25 cellular contexts compared by ENCODE assay signal in the genomic region with DNA sequence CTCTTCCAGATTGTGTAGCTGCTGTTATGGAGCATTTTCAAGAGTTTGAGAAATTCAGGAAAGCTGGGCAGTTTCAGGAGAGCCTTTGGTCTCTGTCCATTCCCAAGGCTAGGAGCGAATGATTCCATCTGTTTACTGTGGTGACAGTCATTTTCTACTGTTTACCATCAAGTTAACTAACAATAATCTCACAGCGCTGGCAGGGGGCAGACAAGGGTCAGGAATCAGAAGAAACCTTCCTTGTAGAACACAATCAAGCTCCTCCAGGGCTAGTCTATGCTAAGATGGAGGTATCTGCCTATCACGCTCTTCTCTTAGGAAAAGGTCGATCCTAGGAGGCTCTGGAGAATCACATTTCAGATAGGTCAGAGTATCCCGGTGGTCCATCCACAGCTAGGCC.
DNase-seq lines count a peak whose midpoint lies in the region; ATAC-seq, FAIRE-seq and TF ChIP-seq lines count a peak whose summit lies in the region.
"Had no signal": no experiment of that assay in that cellular context is flagged by ENCODE, and none has a peak within 500 bp of the region (broad histone marks: within the 10 kb centered on the region; RNA-seq: fewer than 3 reads in every experiment).

No MANE protein-coding gene starts in this region.

- TF ChIP-seq CTCF in A549 (IDR thresholded peaks at IDR 0.05) (no peak), GM23338 (conservative IDR thresholded peaks at IDR 0.05; ENCODE audit: low read depth in 2 of 2) (peak; percentile 19 to 49; a peak in 3 of 4 replicates), OCI-LY1 (IDR thresholded peaks at IDR 0.05; ENCODE audit: low read length) (peak; percentile 18; the same call in 1 of the 2 replicates), esophagus muscularis mucosa (IDR thresholded peaks at IDR 0.05) (no peak)
- no peak for TF ChIP-seq CTCF in activated CD8-positive, alpha-beta T cell treated with anti-CD3 and anti-CD28 coated beads for 36 hours (IDR thresholded peaks at IDR 0.05)

- 0 out of 3 replicates have a peak, but pooled peaks cover 3% of the 10 kb centered on the region for H3K4me1 Mint-ChIP-seq in GM23338
- no peaks in the 10 kb centered on the region for H3K4me1 Mint-ChIP-seq in activated CD8-positive, alpha-beta T cell treated with anti-CD3 and anti-CD28 coated beads for 36 hours (ENCODE audit: low read depth)
- H3K4me1 Mint-ChIP-seq: immature natural killer cell had no signal

- peak in 1 of 2 experiments; percentile 31 for DNase-seq in A549 (ENCODE audit: low read depth in 1 of 2, low spot score in 1 of 2)
- peak; percentile 45 for DNase-seq in GM23338 (ENCODE audit: low spot score)
- peak; percentile 57 for DNase-seq in esophagus muscularis mucosa (ENCODE audit: extremely low spot score)
- DNase-seq in activated CD8-positive, alpha-beta T cell treated with anti-CD3 and anti-CD28 coated beads for 36 hours: no peak
- no peak for DNase-seq in NCI-H2196 (lab: John Stamatoyannopoulos, UW; ENCODE audit: unreplicated experiment)
- no peak for DNase-seq in cortex of kidney (lab: John Stamatoyannopoulos, UW)
- DNase-seq: activated B cell treated with CpG ODN at 0.5 μM for 24 hours; activated CD4-positive, alpha-beta memory T cell treated with anti-CD3 and anti-CD28 coated beads for 36 hours; activated naive CD4-positive, alpha-beta T cell; activated T-cell treated with anti-CD3 and anti-CD28 coated beads, Interleukin-2, amount 50 U/mL, for 1 hour; amygdala; caudate nucleus; CD4-positive, alpha-beta T cell; DMS79; dorsolateral prefrontal cortex; erythroblast; immature natural killer cell; MG63; NCI-H187 treated with DMSO at 0.1 percent for 48 hours; NCI-H510A; OCI-M1 had no signal

- H3K4me3 Mint-ChIP-seq in GM23338: no peak overlapping the region
- H3K4me3 Mint-ChIP-seq in activated CD8-positive, alpha-beta T cell treated with anti-CD3 and anti-CD28 coated beads for 36 hours: no peak overlapping the region
- H3K4me3 Mint-ChIP-seq: activated B cell treated with CpG ODN at 0.5 μM for 24 hours; activated CD4-positive, alpha-beta memory T cell treated with anti-CD3 and anti-CD28 coated beads for 36 hours; CD4-positive, alpha-beta T cell; immature natural killer cell had no signal

- H4K20me1 ChIP-seq in GM23338 (replicated peaks; ENCODE audit: insufficient read depth) (no peaks in the 10 kb centered on the region), OCI-LY1 (ENCODE audit: insufficient read depth, low read length) (no peaks in the 10 kb centered on the region)

- H3K9me3 ChIP-seq in A549 (no peaks in the 10 kb centered on the region), OCI-LY1 (ENCODE audit: low read length) (no peaks in the 10 kb centered on the region), esophagus muscularis mucosa (no peaks in the 10 kb centered on the region)
- H3K9me3 ChIP-seq: MG63, right atrium auricular region had no signal

- FAIRE-seq in A549 (lab: Jason Lieb, UNC): no peak

- peak; percentile 24 to 37; a peak in 2 of 5 replicates for TF ChIP-seq RAD21 in A549 (conservative IDR thresholded peaks at IDR 0.05 in 1 of 2, IDR thresholded peaks at IDR 0.05 in 1 of 2)

- no peaks in the 10 kb centered on the region for H3K36me3 ChIP-seq in GM23338 (ENCODE audit: insufficient read depth)
- no peaks in the 10 kb centered on the region for H3K36me3 ChIP-seq in OCI-LY1 (ENCODE audit: insufficient read depth, low read length)
- H3K36me3 ChIP-seq in esophagus muscularis mucosa: peaks cover 0 to 8% (median 4%) of the 10 kb centered on the region in 4 donors
- H3K36me3 ChIP-seq: MG63, neutrophil, right atrium auricular region had no signal

- no peaks in the 10 kb centered on the region for H3K9me2 ChIP-seq in GM23338 (ENCODE audit: insufficient read depth)
- H3K9me2 ChIP-seq in OCI-LY1 (ENCODE audit: low read depth, low read length): no peaks in the 10 kb centered on the region

- H3K27me3 Mint-ChIP-seq in GM23338 (ENCODE audit: insufficient read depth, low read depth, poor library complexity): no peaks in the 10 kb centered on the region
- H3K27me3 Mint-ChIP-seq in activated CD8-positive, alpha-beta T cell treated with anti-CD3 and anti-CD28 coated beads for 36 hours: no peaks in the 10 kb centered on the region
- H3K27me3 Mint-ChIP-seq: activated B cell treated with CpG ODN at 0.5 μM for 24 hours; activated CD4-positive, alpha-beta memory T cell treated with anti-CD3 and anti-CD28 coated beads for 36 hours; CD4-positive, alpha-beta T cell had no signal

- TF ChIP-seq POLR2A in A549 (IDR thresholded peaks at IDR 0.05; ENCODE audit: low read length) (no peak), esophagus muscularis mucosa (IDR thresholded peaks at IDR 0.05; ENCODE audit: low read depth) (no peak)

- H3K79me2 ChIP-seq in GM23338 (replicated peaks; ENCODE audit: insufficient read depth) (no peaks in the 10 kb centered on the region), OCI-LY1 (ENCODE audit: insufficient read depth, low read length) (no peaks in the 10 kb centered on the region)

- ATAC-seq in A549: peak in 1 of 2 experiments; percentile 72; a peak in 4 of 6 replicates
- peak; percentile 40; the same call in 1 of the 3 replicates for ATAC-seq in GM23338
- ATAC-seq in activated CD8-positive, alpha-beta T cell treated with anti-CD3 and anti-CD28 coated beads for 36 hours: no peak
- no peak for ATAC-seq in GM18858 (IDR thresholded peaks at IDR 0.05; ENCODE audit: unreplicated experiment)

- H2AFZ ChIP-seq in GM23338: no peak overlapping the region
- no peak overlapping the region for H2AFZ ChIP-seq in OCI-LY1 (ENCODE audit: low read length)

- H3K27ac ChIP-seq in A549: no peak overlapping the region
- H3K27ac ChIP-seq in GM23338 (ENCODE audit: low read depth): no peak overlapping the region
- H3K27ac ChIP-seq in OCI-LY1 (ENCODE audit: low read depth, low read length, poor library complexity, severe bottlenecking): no peak overlapping the region
- H3K27ac ChIP-seq in esophagus muscularis mucosa (replicated peaks in 1 of 4): no peak overlapping the region
- H3K27ac ChIP-seq: dorsolateral prefrontal cortex, neutrophil, right atrium auricular region had no signal

- H3K27me3 ChIP-seq in GM23338 (ENCODE audit: insufficient read depth) (no peaks in the 10 kb centered on the region), OCI-LY1 (ENCODE audit: insufficient read depth, low read length) (no peaks in the 10 kb centered on the region), esophagus muscularis mucosa (no peaks in the 10 kb centered on the region)
- H3K27me3 ChIP-seq: dorsolateral prefrontal cortex, MG63, neutrophil, right atrium auricular region had no signal

- TF ChIP-seq EP300 in A549 (IDR thresholded peaks at IDR 0.05) (no peak), esophagus muscularis mucosa (IDR thresholded peaks at IDR 0.05) (no peak)

- H3K4me1 ChIP-seq in A549 (no peaks in the 10 kb centered on the region), GM23338 (ENCODE audit: insufficient read depth) (no peaks in the 10 kb centered on the region), OCI-LY1 (ENCODE audit: insufficient read depth, low read length, severe bottlenecking) (no peaks in the 10 kb centered on the region), esophagus muscularis mucosa (peaks cover 0 to 8% (median 6%) of the 10 kb centered on the region in 4 donors)
- H3K4me1 ChIP-seq: right atrium auricular region had no signal

- H3K36me3 Mint-ChIP-seq in GM23338 (ENCODE audit: low read depth): peaks cover 3% of the 10 kb centered on the region; the same call in 1 of the 3 replicates
- H3K36me3 Mint-ChIP-seq in activated CD8-positive, alpha-beta T cell treated with anti-CD3 and anti-CD28 coated beads for 36 hours (ENCODE audit: low read depth): no peaks in the 10 kb centered on the region

- no peak overlapping the region for H3K4me3 ChIP-seq in A549
- H3K4me3 ChIP-seq in GM23338: no peak overlapping the region
- H3K4me3 ChIP-seq in OCI-LY1 (ENCODE audit: low read depth, low read length, poor library complexity, severe bottlenecking): no peak overlapping the region
- H3K4me3 ChIP-seq in esophagus muscularis mucosa: no peak overlapping the region
- H3K4me3 ChIP-seq: dorsolateral prefrontal cortex, MG63, right atrium auricular region had no signal

- POLR2A ChIA-PET in A549 (lab: Yijun Ruan, JAX): no interaction called here
- POLR2A ChIA-PET in activated CD8-positive, alpha-beta T cell treated with anti-CD3 and anti-CD28 coated beads for 36 hours (lab: Charles Lee): no interaction called here

- H3K9ac ChIP-seq in OCI-LY1 (ENCODE audit: low read length): no peak overlapping the region

- intact Hi-C loops in esophagus muscularis mucosa (cut with DNase I): no loop called here
- intact Hi-C loops in activated CD8-positive, alpha-beta T cell treated with anti-CD3 and anti-CD28 coated beads for 36 hours (cut with micrococcal nuclease): no loop called here

- no peak overlapping the region for H3K27ac Mint-ChIP-seq in GM23338
- no peak overlapping the region for H3K27ac Mint-ChIP-seq in activated CD8-positive, alpha-beta T cell treated with anti-CD3 and anti-CD28 coated beads for 36 hours
- H3K27ac Mint-ChIP-seq: activated B cell treated with CpG ODN at 0.5 μM for 24 hours; activated CD4-positive, alpha-beta memory T cell treated with anti-CD3 and anti-CD28 coated beads for 36 hours; CD4-positive, alpha-beta T cell; immature natural killer cell had no signal

- H3K9me3 Mint-ChIP-seq in GM23338: no peaks in the 10 kb centered on the region
- H3K9me3 Mint-ChIP-seq in activated CD8-positive, alpha-beta T cell treated with anti-CD3 and anti-CD28 coated beads for 36 hours: no peaks in the 10 kb centered on the region
- H3K9me3 Mint-ChIP-seq: activated B cell treated with CpG ODN at 0.5 μM for 24 hours; CD4-positive, alpha-beta T cell; immature natural killer cell had no signal

- H3F3A ChIP-seq in GM23338 (replicated peaks; ENCODE audit: low read depth) (no peaks in the 10 kb centered on the region), OCI-LY1 (ENCODE audit: insufficient read depth, low read length) (no peaks in the 10 kb centered on the region)

- CTCF ChIA-PET in A549 (lab: Yijun Ruan, JAX): interaction anchor here (0.9 to 2.4 kb wide), 10 partner anchors 8 to 482 kb away, joined by 3 to 13 read pairs (median 4); no protein-coding TSS in a partner anchor
- CTCF ChIA-PET in activated CD8-positive, alpha-beta T cell treated with anti-CD3 and anti-CD28 coated beads for 36 hours (lab: Charles Lee): interaction anchor here (1.0 kb wide), 1 partner anchor 196 kb away, joined by 3 read pairs; no protein-coding TSS in a partner anchor

- 83% methylated on average over 5 of the region's 5 CpGs for WGBS in A549 (ENCODE audit: missing lambda C conversion rate)
- 90% methylated on average over 5 of the region's 5 CpGs for WGBS in esophagus muscularis mucosa

- H3K4me2 ChIP-seq in A549: no peak overlapping the region
- no peak overlapping the region for H3K4me2 ChIP-seq in GM23338
- H3K4me2 ChIP-seq in OCI-LY1 (ENCODE audit: low read length): no peak overlapping the region

TF ChIP-seq in A549, 52 proteins besides CTCF, POLR2A, EP300 and RAD21 (continues in another document):
- no peak for TF ChIP-seq FOXS1 (CRISPR knock-in tag; IDR thresholded peaks at IDR 0.05)
- TF ChIP-seq GATA3 (IDR thresholded peaks at IDR 0.05; ENCODE audit: borderline replicate concordance): no peak
- no peak for TF ChIP-seq FOSB (CRISPR knock-in tag; IDR thresholded peaks at IDR 0.05)

Comparison
In these comparisons a context has a peak if more than half of its experiments do, and no peak if none do; other contexts are left out.
1. DNase-seq: peak in GM23338 (single experiment) and esophagus muscularis mucosa (single experiment); none in activated CD8-positive, alpha-beta T cell treated with anti-CD3 and anti-CD28 coated beads for 36 hours (single experiment), NCI-H2196 (single experiment) and cortex of kidney (single experiment).
2. CTCF ChIP-seq: peak in GM23338 (2 of 2) and OCI-LY1 (single experiment); none in A549 (single experiment), esophagus muscularis mucosa (0 of 3) and activated CD8-positive, alpha-beta T cell treated with anti-CD3 and anti-CD28 coated beads for 36 hours (single experiment).